ENCODE assay signal across 2 cellular contexts in the genomic region with DNA sequence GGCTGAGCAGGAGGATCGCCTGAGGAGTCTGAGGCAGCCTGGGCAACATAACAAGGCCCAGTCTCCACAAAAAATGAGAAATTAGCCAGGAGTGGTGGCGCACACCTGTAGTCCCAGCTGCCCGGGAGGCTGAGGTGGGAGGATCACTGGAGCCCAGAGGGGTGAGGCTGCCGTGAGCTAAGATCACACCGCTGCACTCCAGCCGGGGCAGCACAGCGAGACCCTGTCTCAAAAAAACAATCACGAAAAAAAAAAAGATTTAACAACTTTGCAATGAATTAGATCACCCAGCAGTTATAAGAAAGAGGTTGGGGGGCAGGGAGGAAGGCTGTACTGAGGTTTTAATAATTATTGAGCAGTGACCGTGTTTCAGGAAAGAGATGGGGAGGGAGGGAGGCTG.
A peak's percentile ranks its signal among the peaks of the same experiment; 100 is the strongest.
TF ChIP-seq lines count a peak whose summit lies in the region.

No MANE protein-coding gene starts in this region.

TF ChIP-seq in HEK293, 187 proteins besides CTCF, POLR2A, EP300 and RAD21:
- TF ChIP-seq ZNF121 (tag by site-specific recombination; IDR thresholded peaks at IDR 0.05) (0 out of 2 replicates have a peak, but pooled peaks have one; percentile 39), ZBTB7A (tag by site-specific recombination; IDR thresholded peaks at IDR 0.05; ENCODE audit: low read depth) (no peak), ZNF341 (tag by site-specific recombination; IDR thresholded peaks at IDR 0.05; ENCODE audit: low read depth) (no peak)

TF ChIP-seq in H1, 55 proteins besides CTCF, POLR2A, EP300 and RAD21 (continued from another document):
- TF ChIP-seq MAX (IDR thresholded peaks at IDR 0.05) (no peak), TAF7 (optimal IDR thresholded peaks at IDR 0.05; ENCODE audit: borderline replicate concordance, low read depth, low read length) (no peak), HDAC6 (IDR thresholded peaks at IDR 0.05; ENCODE audit: low read depth, low read length) (no peak), GTF2F1 (IDR thresholded peaks at IDR 0.05; ENCODE audit: borderline replicate concordance, low read depth, low read length) (no peak)
TF ChIP-seq in H1: peak in this region for 0.
